In genomic region chr17:78378225-78379133, GRCh38 we compare ENCODE assay signal across 7 cellular contexts. TPM values are rescaled to one million over a fixed set of nuclear protein-coding genes. Genes with fewer than 3 reads are reported as not detected.
DNase-seq lines count a peak whose midpoint lies in the region; ATAC-seq and TF ChIP-seq lines count a peak whose summit lies in the region.

Gene PGS1 (plus strand): TSS chr17:78378649. CDS start chr17:78378666, 17 bp downstream.

- no peak for TF ChIP-seq CTCF in OCI-LY3 (IDR thresholded peaks at IDR 0.05; ENCODE audit: low read depth, low read length)

- H3K9me3 ChIP-seq in OCI-LY3 (ENCODE audit: insufficient read depth, low read length) = no peaks in the 10 kb centered on the region

- no peaks in the 10 kb centered on the region for H3K27me3 ChIP-seq in OCI-LY3 (ENCODE audit: low read depth, low read length)

- no peak for ATAC-seq in GM18505 (IDR thresholded peaks at IDR 0.05; ENCODE audit: unreplicated experiment)
- peak; percentile 56 for ATAC-seq in HG03354 (IDR thresholded peaks at IDR 0.05; ENCODE audit: poor library complexity, severe bottlenecking, unreplicated experiment)

- H3K79me2 ChIP-seq in OCI-LY3 (ENCODE audit: low read length) = peaks cover 53% of the 10 kb centered on the region

- peak within 1 kb of the TSS; percentile 96 for H2AFZ ChIP-seq in OCI-LY3 (ENCODE audit: low read depth, low read length)

- no peaks in the 10 kb centered on the region for H4K20me1 ChIP-seq in OCI-LY3 (ENCODE audit: insufficient read depth, low read length)

- H3K27ac ChIP-seq in OCI-LY3 (ENCODE audit: low read length) = peak within 1 kb of the TSS; percentile 97
- peak within 1 kb of the TSS; percentile 94 for H3K27ac ChIP-seq in epithelial cell of prostate

- H3K36me3 ChIP-seq in OCI-LY3 (replicated peaks; ENCODE audit: low read depth, low read length) = peaks cover 8% of the 10 kb centered on the region

- DNase-seq in activated T-cell treated with anti-CD3 and anti-CD28 coated beads for 48 hours (ENCODE audit: low read depth) (peak; percentile 81), epithelial cell of prostate (ENCODE audit: low read depth, low spot score) (no peak), mucosa of gallbladder (ENCODE audit: low spot score) (peak; percentile 79)
- DNase-seq in stimulated activated CD8-positive, alpha-beta memory T cell treated with anti-CD3 and anti-CD28 coated beads, Interleukin-4, amount 100 ng/mL, for 48 hours = peak; percentile 90

- H3K4me2 ChIP-seq in OCI-LY3 (ENCODE audit: low read length) = peak within 1 kb of the TSS; percentile 89

- H3K4me1 ChIP-seq in OCI-LY3 (ENCODE audit: low read length) = peaks cover 57% of the 10 kb centered on the region

- peak within 1 kb of the TSS; percentile 100 for H3K4me3 ChIP-seq in OCI-LY3 (ENCODE audit: low read length)

- peak; percentile 79 for TF ChIP-seq POLR2A in GM18505 (IDR thresholded peaks at IDR 0.05; ENCODE audit: borderline replicate concordance, extremely low read depth, insufficient read depth, insufficient read length)

- H3K9ac ChIP-seq in OCI-LY3 (ENCODE audit: low read length) = peak within 1 kb of the TSS; percentile 87

RNA-seq across cellular contexts. Expression of gene PGS1, which starts in this region (rescaled TPM):
- total RNA-seq in mucosa of gallbladder = 40.4 TPM
